In the genomic region with DNA sequence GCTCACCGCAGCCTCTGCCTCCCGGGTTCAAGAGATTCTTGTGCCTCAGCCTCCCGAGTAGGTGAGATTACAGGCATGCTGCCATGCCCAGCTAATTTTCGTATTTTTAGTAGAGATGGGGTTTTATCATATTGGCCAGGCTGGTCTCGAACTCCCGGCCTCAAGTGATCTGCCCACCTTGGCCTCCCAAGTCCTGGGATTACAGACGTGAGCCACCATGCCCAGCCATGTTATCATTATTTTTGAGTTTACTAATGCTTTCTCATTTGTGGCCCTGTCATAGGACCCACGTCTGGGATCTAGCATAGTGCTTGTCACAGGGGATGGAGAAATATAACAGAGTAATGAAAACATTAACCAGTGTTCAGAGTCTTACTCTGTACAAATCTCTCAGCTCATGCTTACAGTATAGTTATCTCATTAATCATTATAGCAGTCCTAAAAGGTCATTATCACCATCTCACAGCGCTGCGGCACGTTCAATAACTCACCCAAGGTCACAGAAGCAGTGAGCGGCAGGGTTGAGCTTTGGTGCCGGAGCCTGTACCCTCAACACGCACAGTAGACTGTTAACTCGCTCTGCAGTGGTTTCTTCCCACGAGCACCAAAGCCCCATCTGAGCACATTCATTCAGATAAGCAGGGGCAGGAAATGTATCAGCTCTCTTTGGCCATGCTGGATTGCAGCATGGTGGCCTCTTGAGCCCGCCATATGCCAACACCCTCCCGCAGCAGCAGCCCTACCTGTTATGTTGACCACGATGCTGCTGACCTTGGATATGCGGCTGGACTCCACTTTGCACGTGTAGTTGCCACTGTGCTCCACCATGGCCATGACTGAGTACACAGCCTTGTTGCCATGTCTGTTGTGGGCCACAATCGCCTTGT, we compare ENCODE assay signal across 15 cellular contexts.
"Had no signal": no experiment of that assay in that cellular context is flagged by ENCODE, and none has a peak within 500 bp of the region (broad histone marks: within the 10 kb centered on the region; RNA-seq: fewer than 3 reads in every experiment).

No MANE protein-coding gene starts in this region.

- H3K9me3 Mint-ChIP-seq: activated T-helper 17 cell treated with anti-CD3 and anti-CD28 coated beads, Interleukin-2, amount 50 U/mL, for 72 hours; dendritic cell treated with granulocyte-macrophage colony-stimulating factor and Interleukin-4, amounts not matched to agents 40 ng/mL and 50 ng/mL, for 4 days; neural crest cell; stimulated activated naive CD8-positive, alpha-beta T cell treated with anti-CD3 and anti-CD28 coated beads, Interleukin-15, amount 100 ng/mL, for 72 hours had no signal

- H3K27me3 Mint-ChIP-seq: activated T-helper 17 cell treated with anti-CD3 and anti-CD28 coated beads, Interleukin-2, amount 50 U/mL, for 72 hours; dendritic cell treated with granulocyte-macrophage colony-stimulating factor and Interleukin-4, amounts not matched to agents 40 ng/mL and 50 ng/mL, for 4 days; stimulated activated naive CD8-positive, alpha-beta T cell treated with anti-CD3 and anti-CD28 coated beads, Interleukin-15, amount 100 ng/mL, for 72 hours had no signal

- H3K4me1 ChIP-seq: lower lobe of right lung, suprapubic skin, transverse colon, vagina had no signal

- H3K27ac Mint-ChIP-seq: activated T-helper 17 cell treated with anti-CD3 and anti-CD28 coated beads, Interleukin-2, amount 50 U/mL, for 72 hours; dendritic cell treated with granulocyte-macrophage colony-stimulating factor and Interleukin-4, amounts not matched to agents 40 ng/mL and 50 ng/mL, for 4 days; progenitor cell of endocrine pancreas; stimulated activated naive CD8-positive, alpha-beta T cell treated with anti-CD3 and anti-CD28 coated beads, Interleukin-15, amount 100 ng/mL, for 72 hours had no signal

- H3K4me1 Mint-ChIP-seq: activated T-helper 17 cell treated with anti-CD3 and anti-CD28 coated beads, Interleukin-2, amount 50 U/mL, for 72 hours; neural crest cell had no signal

- H3K27me3 ChIP-seq: suprapubic skin, transverse colon, vagina had no signal

- ATAC-seq: activated T-helper 17 cell treated with anti-CD3 and anti-CD28 coated beads, Interleukin-2, amount 50 U/mL, for 72 hours; left colon; lower lobe of right lung; stimulated activated naive CD8-positive, alpha-beta T cell treated with anti-CD3 and anti-CD28 coated beads, Interleukin-15, amount 100 ng/mL, for 72 hours had no signal

- H3K4me3 Mint-ChIP-seq: activated T-helper 17 cell treated with anti-CD3 and anti-CD28 coated beads, Interleukin-2, amount 50 U/mL, for 72 hours; dendritic cell treated with granulocyte-macrophage colony-stimulating factor and Interleukin-4, amounts not matched to agents 40 ng/mL and 50 ng/mL, for 4 days; neural crest cell; stimulated activated naive CD8-positive, alpha-beta T cell treated with anti-CD3 and anti-CD28 coated beads, Interleukin-15, amount 100 ng/mL, for 72 hours had no signal

- DNase-seq: activated CD4-positive, alpha-beta T cell treated with anti-CD3 and anti-CD28 coated beads for 1 hour; activated naive CD4-positive, alpha-beta T cell treated with Interleukin-2 at 50 U/mL for 16 hours; activated T-cell treated with anti-CD3 and anti-CD28 coated beads, Interleukin-2, amount 50 U/mL, for 1 hour; effector memory CD4-positive, alpha-beta T cell; left colon; lower lobe of right lung; stimulated activated CD4-positive, alpha-beta T cell treated with anti-CD3 and anti-CD28 coated beads, Interleukin-2, amount 100 ng/mL, for 24 hours; stimulated activated naive CD8-positive, alpha-beta T cell treated with anti-CD3 and anti-CD28 coated beads, Interleukin-15, amount 100 ng/mL, for 72 hours; transverse colon had no signal

- H3K36me3 ChIP-seq: suprapubic skin, transverse colon, vagina had no signal

- H3K4me3 ChIP-seq: lower lobe of right lung, suprapubic skin, transverse colon, vagina had no signal

- H3K9me3 ChIP-seq: lower lobe of right lung, suprapubic skin, transverse colon, vagina had no signal

- H3K27ac ChIP-seq: lower lobe of right lung, suprapubic skin, transverse colon, vagina had no signal
